Comparison of ENCODE assay signal across 9 cellular contexts in genomic region chr1:201016943-201017827, GRCh38. TPM values are rescaled to one million over a fixed set of nuclear protein-coding genes. Genes with fewer than 3 reads are reported as not detected.
DNase-seq lines count a peak whose midpoint lies in the region; ATAC-seq and TF ChIP-seq lines count a peak whose summit lies in the region.
"Had no signal": no experiment of that assay in that cellular context is flagged by ENCODE, and none has a peak within 500 bp of the region (broad histone marks: within the 10 kb centered on the region; RNA-seq: fewer than 3 reads in every experiment).

No MANE protein-coding gene starts in this region.

- H3K27me3 ChIP-seq in KMS-11 (ENCODE audit: insufficient read depth, low read depth) (no peaks in the 10 kb centered on the region), gastrocnemius medialis (peaks cover 0 to 11% (median 0%) of the 10 kb centered on the region in 3 donors), A673 (replicated peaks; ENCODE audit: insufficient read depth, low read depth, low read length, poor library complexity) (peaks cover 1% of the 10 kb centered on the region)

- H3K9me3 ChIP-seq in gastrocnemius medialis, result no peaks in the 10 kb centered on the region
- H3K9me3 ChIP-seq in A673 (ENCODE audit: low read depth, low read length, poor library complexity, severe bottlenecking), result no peaks in the 10 kb centered on the region

- POLR2A ChIA-PET in activated CD4-positive, alpha-beta T cell treated with anti-CD3 and anti-CD28 coated beads, Interleukin-2, amount 10 ng/mL, durations not matched to agents 7 days and 5 days (lab: Charles Lee), result no interaction called here
- POLR2A ChIA-PET in A673 (lab: Charles Lee; ENCODE audit: low non-redundant PET), result no interaction called here

- H3K9ac ChIP-seq in KMS-11, result no peak overlapping the region

- no peak for ATAC-seq in central memory CD8-positive, alpha-beta T cell (replicated peaks; ENCODE audit: extremely low read depth, poor library complexity, severe bottlenecking)
- ATAC-seq in stimulated activated effector memory CD8-positive, alpha-beta T cell treated with anti-CD3 and anti-CD28 coated beads, Interleukin-12 subunit alpha, Interleukin-12 subunit beta, amount 100 ng/mL, for 72 hours, result no peak
- no peak for ATAC-seq in gastrocnemius medialis

- CTCF ChIA-PET in activated CD4-positive, alpha-beta T cell treated with anti-CD3 and anti-CD28 coated beads, Interleukin-2, amount 10 ng/mL, durations not matched to agents 7 days and 5 days (lab: Charles Lee), result interaction anchor here (1.0 to 13.3 kb wide), 4 partner anchors 8 to 38 kb away, joined by 3 to 152 read pairs (median 24); partner anchors contain the start of gene KIF21B
- CTCF ChIA-PET in A673 (lab: Charles Lee), result interaction anchor here (0.6 kb wide), 1 partner anchor 920 kb away, joined by 3 read pairs; no protein-coding TSS in a partner anchor

- peaks cover 37% of the 10 kb centered on the region for H3K36me3 Mint-ChIP-seq in activated CD4-positive, alpha-beta T cell treated with anti-CD3 and anti-CD28 coated beads, Interleukin-2, amount 10 ng/mL, durations not matched to agents 7 days and 5 days (ENCODE audit: low read depth)
- H3K36me3 Mint-ChIP-seq in central memory CD8-positive, alpha-beta T cell (ENCODE audit: insufficient read depth), result peaks cover 9% of the 10 kb centered on the region
- H3K36me3 Mint-ChIP-seq in stimulated activated effector memory CD8-positive, alpha-beta T cell treated with anti-CD3 and anti-CD28 coated beads, Interleukin-12 subunit alpha, Interleukin-12 subunit beta, amount 100 ng/mL, for 72 hours, result peaks cover 44% of the 10 kb centered on the region

- no peaks in the 10 kb centered on the region for H4K20me1 ChIP-seq in KMS-11 (ENCODE audit: insufficient read depth)

- H2AFZ ChIP-seq in KMS-11 (ENCODE audit: low read depth), result no peak overlapping the region

- peak overlapping the region; percentile 99 for H3K27ac Mint-ChIP-seq in activated CD4-positive, alpha-beta T cell treated with anti-CD3 and anti-CD28 coated beads, Interleukin-2, amount 10 ng/mL, durations not matched to agents 7 days and 5 days
- peak overlapping the region; percentile 96 for H3K27ac Mint-ChIP-seq in central memory CD8-positive, alpha-beta T cell (ENCODE audit: low read depth)
- H3K27ac Mint-ChIP-seq in stimulated activated effector memory CD8-positive, alpha-beta T cell treated with anti-CD3 and anti-CD28 coated beads, Interleukin-12 subunit alpha, Interleukin-12 subunit beta, amount 100 ng/mL, for 72 hours, result no peak overlapping the region

- peaks cover 87% of the 10 kb centered on the region for H3K79me2 ChIP-seq in KMS-11 (ENCODE audit: insufficient read depth, low read depth)

- no peak overlapping the region for H3K4me3 ChIP-seq in KMS-11 (IDR thresholded peaks at IDR 0.05; ENCODE audit: insufficient read depth, low read depth, low read length)
- no peak overlapping the region for H3K4me3 ChIP-seq in gastrocnemius medialis
- no peak overlapping the region for H3K4me3 ChIP-seq in A673 (ENCODE audit: low read depth, low read length, poor library complexity, severe bottlenecking)

- DNase-seq in activated CD4-positive, alpha-beta T cell treated with anti-CD3 and anti-CD28 coated beads, Interleukin-2, amount 10 ng/mL, durations not matched to agents 7 days and 5 days, result no peak
- DNase-seq in activated CD4-positive, alpha-beta T cell treated with anti-CD3 and anti-CD28 coated beads, Interleukin-2, amount 50 U/mL, for 48 hours, result no peak
- DNase-seq in central memory CD8-positive, alpha-beta T cell (ENCODE audit: low spot score in 2 of 2), result no peak
- DNase-seq in stimulated activated effector memory CD8-positive, alpha-beta T cell treated with anti-CD3 and anti-CD28 coated beads, Interleukin-12 subunit alpha, Interleukin-12 subunit beta, amount 100 ng/mL, for 72 hours (ENCODE audit: low spot score in 2 of 2), result no peak
- DNase-seq in gastrocnemius medialis (no peak), A673 (ENCODE audit: low spot score) (no peak), NCI-H1105 (lab: John Stamatoyannopoulos, UW) (no peak)

- no peaks in the 10 kb centered on the region for H3K27me3 Mint-ChIP-seq in activated CD4-positive, alpha-beta T cell treated with anti-CD3 and anti-CD28 coated beads, Interleukin-2, amount 10 ng/mL, durations not matched to agents 7 days and 5 days
- H3K27me3 Mint-ChIP-seq in central memory CD8-positive, alpha-beta T cell, result no peaks in the 10 kb centered on the region

- in situ Hi-C loops in gastrocnemius medialis (cut with MboI; ENCODE audit: low sequenced_read_pairs in 4 of 4), result no loop called here

- peaks cover 74% of the 10 kb centered on the region for H3K4me1 ChIP-seq in KMS-11 (ENCODE audit: low read depth, poor library complexity, severe bottlenecking)
- peaks cover 16 to 18% of the 10 kb centered on the region in 2 donors for H3K4me1 ChIP-seq in gastrocnemius medialis
- peaks cover 25% of the 10 kb centered on the region for H3K4me1 ChIP-seq in A673 (ENCODE audit: insufficient read depth, low read length, poor library complexity, severe bottlenecking)

- TF ChIP-seq CTCF in KMS-11 (conservative IDR thresholded peaks at IDR 0.05; ENCODE audit: low read depth, low read length), result no peak
- TF ChIP-seq CTCF in gastrocnemius medialis (IDR thresholded peaks at IDR 0.05 in 4 of 5, conservative IDR thresholded peaks at IDR 0.05 in 1 of 5), result no peak
- TF ChIP-seq CTCF in A673 (conservative IDR thresholded peaks at IDR 0.05; ENCODE audit: low read depth, low read length), result no peak

- no peaks in the 10 kb centered on the region for H3K9me3 Mint-ChIP-seq in activated CD4-positive, alpha-beta T cell treated with anti-CD3 and anti-CD28 coated beads, Interleukin-2, amount 10 ng/mL, durations not matched to agents 7 days and 5 days
- no peaks in the 10 kb centered on the region for H3K9me3 Mint-ChIP-seq in central memory CD8-positive, alpha-beta T cell
- H3K9me3 Mint-ChIP-seq in stimulated activated effector memory CD8-positive, alpha-beta T cell treated with anti-CD3 and anti-CD28 coated beads, Interleukin-12 subunit alpha, Interleukin-12 subunit beta, amount 100 ng/mL, for 72 hours, result no peaks in the 10 kb centered on the region

- TF ChIP-seq POLR2A in gastrocnemius medialis (IDR thresholded peaks at IDR 0.05), result no peak

- peak overlapping the region; percentile 88; the same call in 1 of the 2 replicates for H3K4me2 ChIP-seq in KMS-11

- BruUV-seq in A673 (replicated peaks; lab: Mats Ljungman, UMichigan), result no TSS peak

- H3K27ac ChIP-seq in KMS-11 (no peak overlapping the region), gastrocnemius medialis (no peak overlapping the region), A673 (ENCODE audit: low read depth, low read length, poor library complexity, severe bottlenecking) (no peak overlapping the region)
- H3K27ac ChIP-seq: RWPE1 had no signal

- peaks cover 90% of the 10 kb centered on the region for H3K4me1 Mint-ChIP-seq in activated CD4-positive, alpha-beta T cell treated with anti-CD3 and anti-CD28 coated beads, Interleukin-2, amount 10 ng/mL, durations not matched to agents 7 days and 5 days
- H3K4me1 Mint-ChIP-seq in central memory CD8-positive, alpha-beta T cell, result peaks cover 91% of the 10 kb centered on the region
- peaks cover 98% of the 10 kb centered on the region for H3K4me1 Mint-ChIP-seq in stimulated activated effector memory CD8-positive, alpha-beta T cell treated with anti-CD3 and anti-CD28 coated beads, Interleukin-12 subunit alpha, Interleukin-12 subunit beta, amount 100 ng/mL, for 72 hours

- intact Hi-C loops in gastrocnemius medialis (cut with DNase I; ENCODE audit: low total_unique reads) (no loop called here), A673 (cut with micrococcal nuclease; ENCODE audit: unreplicated experiment) (no loop called here)

- H3K4me3 Mint-ChIP-seq in activated CD4-positive, alpha-beta T cell treated with anti-CD3 and anti-CD28 coated beads, Interleukin-2, amount 10 ng/mL, durations not matched to agents 7 days and 5 days, result peak overlapping the region; percentile 44
- peak overlapping the region; percentile 45 for H3K4me3 Mint-ChIP-seq in central memory CD8-positive, alpha-beta T cell
- H3K4me3 Mint-ChIP-seq in stimulated activated effector memory CD8-positive, alpha-beta T cell treated with anti-CD3 and anti-CD28 coated beads, Interleukin-12 subunit alpha, Interleukin-12 subunit beta, amount 100 ng/mL, for 72 hours, result peak overlapping the region; percentile 99

- H3K36me3 ChIP-seq in KMS-11 (ENCODE audit: insufficient read depth), result no peaks in the 10 kb centered on the region
- no peaks in the 10 kb centered on the region for H3K36me3 ChIP-seq in gastrocnemius medialis
- no peaks in the 10 kb centered on the region for H3K36me3 ChIP-seq in A673 (ENCODE audit: insufficient read depth, low read length, poor library complexity, severe bottlenecking)

RNA-seq across cellular contexts. Expression of gene KIF21B, which starts 6.3 kb away (rescaled TPM):
- 100 to 1,000 TPM; 104 to 107 TPM for total RNA-seq in activated CD4-positive, alpha-beta T cell treated with anti-CD3 and anti-CD28 coated beads, Interleukin-2, amount 10 ng/mL, durations not matched to agents 7 days and 5 days
- under 1 TPM; 0.23 to 0.49 (median 0.36) TPM for total RNA-seq in gastrocnemius medialis
- 0.60 and 1.5 TPM in 2 replicates for total RNA-seq in A673 (2021)

Comparison
In these comparisons a context has a peak if more than half of its experiments do, and no peak if none do; other contexts are left out.
1. H3K4me3 Mint-ChIP-seq: peak in every context shown above with its lines; median percentile 99 in stimulated activated effector memory CD8-positive, alpha-beta T cell treated with anti-CD3 and anti-CD28 coated beads, Interleukin-12 subunit alpha, Interleukin-12 subunit beta, amount 100 ng/mL, for 72 hours; 45 in central memory CD8-positive, alpha-beta T cell; 44 in activated CD4-positive, alpha-beta T cell treated with anti-CD3 and anti-CD28 coated beads, Interleukin-2, amount 10 ng/mL, durations not matched to agents 7 days and 5 days.
2. RNA of gene KIF21B, which starts 6.3 kb away (total RNA-seq): 104 to 107 TPM in activated CD4-positive, alpha-beta T cell treated with anti-CD3 and anti-CD28 coated beads, Interleukin-2, amount 10 ng/mL, durations not matched to agents 7 days and 5 days; 0.60 to 1.5 TPM in A673 and 0.23 to 0.49 TPM in gastrocnemius medialis; every median in the first group is over 10 times any median in the second.